ENCODE assay signal across 8 cellular contexts in the genomic region with DNA sequence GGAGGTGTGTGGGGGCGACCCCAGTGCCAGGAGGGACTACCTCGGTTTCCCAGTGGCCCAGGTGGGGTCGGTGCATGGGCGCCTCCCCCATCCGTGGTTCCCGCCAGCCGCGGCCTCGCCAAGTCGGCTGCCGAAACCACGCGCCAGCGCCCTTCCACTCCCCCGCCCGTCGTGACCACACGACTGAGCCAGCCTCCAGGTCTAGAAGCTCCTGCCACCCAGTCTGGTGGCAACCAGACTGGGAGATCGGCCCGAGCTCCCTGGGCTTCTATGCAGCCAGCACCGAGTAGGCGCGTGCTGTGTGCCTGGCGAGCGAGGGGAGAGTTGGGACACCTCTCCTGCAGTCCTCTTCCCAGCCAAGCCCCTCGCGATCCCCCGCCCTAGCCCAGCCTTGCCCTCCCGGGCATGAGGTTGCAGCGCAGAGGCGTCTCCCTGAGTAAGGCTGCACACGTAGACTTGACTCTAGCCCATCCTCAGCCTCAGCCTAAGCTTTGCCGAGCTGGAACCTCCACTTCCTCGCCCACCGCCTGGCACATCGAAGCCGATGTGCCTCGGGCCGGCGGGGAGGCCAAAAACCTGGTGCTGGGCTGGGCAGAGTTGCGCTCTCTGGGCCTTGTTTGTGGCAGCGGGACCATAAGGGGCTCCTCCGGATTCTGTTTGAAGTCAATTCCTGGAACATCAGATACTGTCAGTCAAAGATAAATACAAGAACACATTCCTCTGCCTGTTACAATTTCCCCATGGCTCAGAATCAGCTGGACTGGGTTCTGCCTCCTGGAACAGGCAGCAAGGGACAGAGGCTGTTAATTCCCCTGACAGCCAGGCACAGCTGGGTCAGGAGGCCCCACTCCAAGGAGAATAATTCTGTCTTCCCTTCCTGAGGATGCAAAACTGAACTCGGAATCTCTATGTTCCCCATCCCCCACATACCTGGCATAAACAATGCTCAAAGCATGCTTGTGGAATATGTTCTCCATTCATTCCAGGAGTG. TPM values are rescaled to one million over a fixed set of nuclear protein-coding genes. Genes with fewer than 3 reads are reported as not detected.
DNase-seq lines count a peak whose midpoint lies in the region; ATAC-seq, FAIRE-seq and TF ChIP-seq lines count a peak whose summit lies in the region.

No MANE protein-coding gene starts in this region.

- 7% methylated on average over 29 of the region's 44 CpGs; no CpG with 5 or more reads in 1 of the 2 experiments for WGBS in H1 (ENCODE audit: extremely low coverage in 1 of 2, insufficient coverage in 1 of 2, insufficient read length in 1 of 2, insufficient replicate concordance in 2 of 2, low coverage in 1 of 2, low lambda C conversion rate in 2 of 2, missing lambda C conversion rate in 1 of 2), 2 experiments

- peaks cover 13% of the 10 kb centered on the region; the same call in 1 of the 2 replicates for H3K23me2 ChIP-seq in H1 (ENCODE audit: low read depth, low read length)

- H3K4ac ChIP-seq in H1 (replicated peaks; ENCODE audit: insufficient read length, low read depth, low read length) = no peak overlapping the region

- no peak overlapping the region for H2BK120ac ChIP-seq in H1 (replicated peaks; ENCODE audit: low read depth, low read length)

- peaks cover 16% of the 10 kb centered on the region for H3K4me1 Mint-ChIP-seq in CD4-positive, alpha-beta T cell (ENCODE audit: low read depth)
- H3K4me1 Mint-ChIP-seq in neural crest cell = peaks cover 18% of the 10 kb centered on the region

- 0 out of 2 replicates have a peak overlapping the region, but pooled peaks have one; percentile 41 for H2BK20ac ChIP-seq in H1 (ENCODE audit: low read length)

- no peaks in the 10 kb centered on the region for H3K79me1 ChIP-seq in H1 (ENCODE audit: low read depth, low read length)

- H2AFZ ChIP-seq in H1 (ENCODE audit: low read length) = no peak overlapping the region

- no peaks in the 10 kb centered on the region for H3K36me3 Mint-ChIP-seq in CD4-positive, alpha-beta T cell (ENCODE audit: low read depth)
- no peaks in the 10 kb centered on the region for H3K36me3 Mint-ChIP-seq in neural crest cell (ENCODE audit: low read depth)

- H3K14ac ChIP-seq in H1 (ENCODE audit: insufficient read length) = no peak overlapping the region

- CTCF ChIA-PET in CD4-positive, alpha-beta T cell (lab: Charles Lee) = interaction anchor here (1.0 kb wide), 1 partner anchor 11 kb away, joined by 3 read pairs; no protein-coding TSS in a partner anchor
- CTCF ChIA-PET in H1 (lab: Charles Lee; ENCODE audit: partially characterized antibody) = interaction anchor here (0.8 to 13.7 kb wide), 4 partner anchors 9 to 82 kb away, joined by 3 to 161 read pairs (median 9); no protein-coding TSS in a partner anchor

- intact Hi-C loops in CD4-positive, alpha-beta T cell (cut with DNase I, micrococcal nuclease) = no loop called here

- no peak overlapping the region for H3K56ac ChIP-seq in H1 (replicated peaks; ENCODE audit: insufficient read length, low read depth, low read length)

- H3K9me3 Mint-ChIP-seq in CD4-positive, alpha-beta T cell = no peaks in the 10 kb centered on the region
- no peaks in the 10 kb centered on the region for H3K9me3 Mint-ChIP-seq in neural crest cell

- DNase-seq in CD4-positive, alpha-beta T cell = peak in 6 of 10 experiments; percentile 12 to 46 (median 24)
- peak; percentile 39 to 44 for DNase-seq in activated CD4-positive, alpha-beta T cell treated with anti-CD3 and anti-CD28 coated beads, Interleukin-2, amount 50 U/mL, for 48 hours
- DNase-seq in H1 (ENCODE audit: low read depth in 1 of 2, low spot score in 2 of 2) (peak in 1 of 2 experiments; percentile 79), neural crest cell (ENCODE audit: low read depth, low spot score) (no peak), NCI-H1417 treated with DMSO at 0.1 percent for 48 hours (lab: John Stamatoyannopoulos, UW) (no peak)

- no peak overlapping the region for H3K23ac ChIP-seq in H1 (ENCODE audit: insufficient read length)

- H3K27ac Mint-ChIP-seq in CD4-positive, alpha-beta T cell = no peak overlapping the region
- no peak overlapping the region for H3K27ac Mint-ChIP-seq in neural crest cell (ENCODE audit: unreplicated experiment)

- H3K79me2 ChIP-seq in H1 (ENCODE audit: control insufficient read depth in 1 of 2, insufficient read depth in 2 of 2, low read length in 2 of 2) = no peaks in the 10 kb centered on the region

- H4K20me1 ChIP-seq in H1 (replicated peaks in 1 of 2; ENCODE audit: control insufficient read depth in 1 of 2, insufficient read depth in 2 of 2, low read length in 2 of 2) = peaks cover 0 to 7% of the 10 kb centered on the region in 2 experiments

- no peak overlapping the region for H3K18ac ChIP-seq in H1 (ENCODE audit: extremely low read depth, low read length)

- H3K9me3 ChIP-seq in CD4-positive, alpha-beta T cell (ENCODE audit: control insufficient read depth, low read length) = no peaks in the 10 kb centered on the region
- no peaks in the 10 kb centered on the region for H3K9me3 ChIP-seq in H1 (ENCODE audit: insufficient read depth in 2 of 2, low read depth in 1 of 2, low read length in 1 of 2)

- H3K4me1 ChIP-seq in H1 (replicated peaks in 1 of 4; ENCODE audit: control insufficient read depth in 3 of 4, insufficient read depth in 4 of 4, low read length in 3 of 4) = peaks cover 0 to 10% (median 6%) of the 10 kb centered on the region in 4 experiments; a peak in 5 of 7 replicates

- no peak overlapping the region for H3K9ac ChIP-seq in H1 (replicated peaks in 1 of 4; ENCODE audit: extremely low read depth in 1 of 4, low read depth in 3 of 4, low read length in 3 of 4)

- POLR2A ChIA-PET in CD4-positive, alpha-beta T cell (lab: Charles Lee) = no interaction called here
- POLR2A ChIA-PET in H1 (lab: Charles Lee; ENCODE audit: partially characterized antibody) = interaction anchor here (0.7 to 1.2 kb wide), 6 partner anchors 8 to 58 kb away, joined by 3 to 4 read pairs (median 4); partner anchors contain the start of gene PPIL1

- H4K91ac ChIP-seq in H1 (replicated peaks; ENCODE audit: insufficient read length, low read length) = no peak overlapping the region

- TF ChIP-seq RAD21 in H1 (IDR thresholded peaks at IDR 0.05 in 1 of 2, conservative IDR thresholded peaks at IDR 0.05 in 1 of 2; ENCODE audit: low read depth in 2 of 2, low read length in 2 of 2) = no peak

- H2BK15ac ChIP-seq in H1 (ENCODE audit: low read length) = 0 out of 2 replicates have a peak overlapping the region, but pooled peaks have one; percentile 29

- H3K27me3 Mint-ChIP-seq in CD4-positive, alpha-beta T cell = peaks cover 28% of the 10 kb centered on the region
- H3K27me3 Mint-ChIP-seq in neural crest cell (ENCODE audit: low read depth) = peaks cover 54% of the 10 kb centered on the region

- no peak overlapping the region for H4K5ac ChIP-seq in H1 (ENCODE audit: insufficient read length, low read depth, low read length)

- TF ChIP-seq POLR2A in H1 (IDR thresholded peaks at IDR 0.05; ENCODE audit: control extremely low read depth in 1 of 2, low read depth in 2 of 2, low read length in 2 of 2) = no peak

- H4K8ac ChIP-seq in H1 (ENCODE audit: extremely low read depth, insufficient read depth, low read length) = 0 out of 2 replicates have a peak overlapping the region, but pooled peaks have one; percentile 40

- H3K27ac ChIP-seq in CD4-positive, alpha-beta T cell (ENCODE audit: low read depth, low read length) = no peak overlapping the region
- H3K27ac ChIP-seq in H1 (ENCODE audit: low read depth, low read length) = no peak overlapping the region

- peak overlapping the region; percentile 85 for H3K4me3 Mint-ChIP-seq in CD4-positive, alpha-beta T cell
- H3K4me3 Mint-ChIP-seq in neural crest cell = peak overlapping the region; percentile 80

- no peak overlapping the region for H2AK5ac ChIP-seq in H1 (ENCODE audit: low read depth, low read length)

- no peak for TF ChIP-seq EP300 in H1 (IDR thresholded peaks at IDR 0.05; ENCODE audit: borderline replicate concordance in 1 of 2, low read depth in 2 of 2, low read length in 2 of 2)

- no peaks in the 10 kb centered on the region for H3K36me3 ChIP-seq in H1 (ENCODE audit: control insufficient read depth in 2 of 4, insufficient read depth in 4 of 4, low read length in 3 of 4)

- H3K4me3 ChIP-seq in H1 (ENCODE audit: extremely low read depth in 1 of 4, insufficient read depth in 2 of 4, low read depth in 3 of 4, low read length in 4 of 4) = peak overlapping the region; percentile 46 to 79 (median 58)

- H2BK5ac ChIP-seq in H1 (ENCODE audit: low read depth, low read length) = no peak overlapping the region

- H3K4me2 ChIP-seq in H1 (ENCODE audit: insufficient read depth in 1 of 2, low read depth in 2 of 2, low read length in 2 of 2) = peak overlapping the region; percentile 85 to 95

- no peak for FAIRE-seq in H1 (lab: Jason Lieb, UNC)

- peak; percentile 52 for ATAC-seq in CD4-positive, alpha-beta T cell (ENCODE audit: poor library complexity)
- ATAC-seq in GM19328 (IDR thresholded peaks at IDR 0.05; ENCODE audit: unreplicated experiment) (no peak), HG03378 (IDR thresholded peaks at IDR 0.05; ENCODE audit: unreplicated experiment) (no peak), HG03520 (IDR thresholded peaks at IDR 0.05; ENCODE audit: unreplicated experiment) (no peak)

- no peak for TF ChIP-seq CTCF in CD4-positive, alpha-beta T cell (IDR thresholded peaks at IDR 0.05)
- TF ChIP-seq CTCF in H1 (IDR thresholded peaks at IDR 0.05; ENCODE audit: control extremely low read depth in 1 of 3, insufficient read depth in 1 of 3, low read depth in 1 of 3, low read length in 3 of 3) (no peak), neural crest cell (conservative IDR thresholded peaks at IDR 0.05) (no peak)

- H3K27me3 ChIP-seq in CD4-positive, alpha-beta T cell (ENCODE audit: control insufficient read depth, insufficient read depth, low read length) = peaks cover 34% of the 10 kb centered on the region
- H3K27me3 ChIP-seq in H1 (replicated peaks in 1 of 4; ENCODE audit: control insufficient read depth in 3 of 4, extremely low read depth in 1 of 4, insufficient read depth in 3 of 4, low read length in 3 of 4) = peaks cover 22 to 50% (median 44%) of the 10 kb centered on the region in 4 experiments

- peak overlapping the region; percentile 80; the same call in 1 of the 2 replicates for H2BK12ac ChIP-seq in H1 (ENCODE audit: low read depth, low read length)

RNA-seq across cellular contexts. Expression of gene CPNE5, which starts 1.5 kb away (rescaled TPM):
- total RNA-seq in CD4-positive, alpha-beta T cell = under 1 TPM; 0.19 to 0.28 TPM
- total RNA-seq in H1 (2021; fragmentation: NEBNext Ultra II Directional; extraction: Animal tissue kit (Norgen Biotek cat#: 25700)) = 0.15 and 0.88 TPM in 2 replicates
- 1.8 and 2.3 TPM in 2 replicates for polyA plus RNA-seq in H1 (2011; rRNA removed)
- polyA plus RNA-seq in H1 (2011; cell fraction: cytosol; rRNA removed) = 0.76 TPM
- polyA plus RNA-seq in H1 (2011; cell fraction: nucleus; rRNA removed) = 2.7 TPM
- 0.30 to 0.96 TPM (median 0.65 TPM) in 4 replicates for polyA plus RNA-seq in H1 (2012, experiment 1 of 2)
- 0.51 TPM for polyA plus RNA-seq in H1 (2012, experiment 2 of 2)
- 0.24 TPM for polyA plus RNA-seq in H1 (2013, experiment 1 of 2)
- polyA plus RNA-seq in H1 (2013, experiment 2 of 2) = 0.28 TPM
- 0.82 and 1.1 TPM in 2 replicates for polyA minus RNA-seq in H1 (2011; rRNA and poly(A)+ RNA removed)
- polyA minus RNA-seq in H1 (2011; cell fraction: cytosol; rRNA and poly(A)+ RNA removed) = not detected
- 1.9 TPM for polyA minus RNA-seq in H1 (2011; cell fraction: nucleus; rRNA and poly(A)+ RNA removed)
- 0.54 and 1.0 TPM in 2 replicates for total RNA-seq in neural crest cell

RNA-seq across cellular contexts. Expression of gene PPIL1, which starts 33.8 kb away (rescaled TPM):
- total RNA-seq in CD4-positive, alpha-beta T cell = 1 to 10 TPM; 1.8 to 2.2 TPM
- total RNA-seq in H1 (2021; fragmentation: NEBNext Ultra II Directional; extraction: Animal tissue kit (Norgen Biotek cat#: 25700)) = 85.8 and 86.5 TPM in 2 replicates
- 52.7 and 83.7 TPM in 2 replicates for polyA plus RNA-seq in H1 (2011; rRNA removed)
- polyA plus RNA-seq in H1 (2011; cell fraction: cytosol; rRNA removed) = 63.0 TPM
- polyA plus RNA-seq in H1 (2011; cell fraction: nucleus; rRNA removed) = 27.8 TPM
- 54.8 to 70.5 TPM (median 64.5 TPM) in 4 replicates for polyA plus RNA-seq in H1 (2012, experiment 1 of 2)
- 18.4 TPM for polyA plus RNA-seq in H1 (2012, experiment 2 of 2)
- 70.1 TPM for polyA plus RNA-seq in H1 (2013, experiment 1 of 2)
- polyA plus RNA-seq in H1 (2013, experiment 2 of 2) = 75.7 TPM
- polyA minus RNA-seq in H1 (2011; rRNA and poly(A)+ RNA removed) = 78.4 and 100 TPM in 2 replicates
- polyA minus RNA-seq in H1 (2011; cell fraction: cytosol; rRNA and poly(A)+ RNA removed) = 32.0 TPM
- 25.7 TPM for polyA minus RNA-seq in H1 (2011; cell fraction: nucleus; rRNA and poly(A)+ RNA removed)
- total RNA-seq in neural crest cell = 82.8 and 84.9 TPM in 2 replicates

RNA-seq across cellular contexts. Expression of gene C6orf89, which starts 45.0 kb away (rescaled TPM):
- total RNA-seq in CD4-positive, alpha-beta T cell = 10 to 100 TPM; 23.7 to 24.0 TPM
- total RNA-seq in H1 (2021; fragmentation: NEBNext Ultra II Directional; extraction: Animal tissue kit (Norgen Biotek cat#: 25700)) = 11.6 and 12.3 TPM in 2 replicates
- 4.5 and 4.6 TPM in 2 replicates for polyA plus RNA-seq in H1 (2011; rRNA removed)
- 5.1 TPM for polyA plus RNA-seq in H1 (2011; cell fraction: cytosol; rRNA removed)
- polyA plus RNA-seq in H1 (2011; cell fraction: nucleus; rRNA removed) = 7.7 TPM
- polyA plus RNA-seq in H1 (2012, experiment 1 of 2) = 7.1 to 9.3 TPM (median 7.9 TPM) in 4 replicates
- polyA plus RNA-seq in H1 (2012, experiment 2 of 2) = 3.8 TPM
- polyA plus RNA-seq in H1 (2013, experiment 1 of 2) = 9.4 TPM
- 11.8 TPM for polyA plus RNA-seq in H1 (2013, experiment 2 of 2)
- 9.7 and 11.9 TPM in 2 replicates for polyA minus RNA-seq in H1 (2011; rRNA and poly(A)+ RNA removed)
- polyA minus RNA-seq in H1 (2011; cell fraction: cytosol; rRNA and poly(A)+ RNA removed) = 2.8 TPM
- 3.7 TPM for polyA minus RNA-seq in H1 (2011; cell fraction: nucleus; rRNA and poly(A)+ RNA removed)
- 29.0 and 32.3 TPM in 2 replicates for total RNA-seq in neural crest cell

Comparison
In these comparisons a context has a peak if more than half of its experiments do, and no peak if none do; other contexts are left out.
1. DNase-seq: peak in CD4-positive, alpha-beta T cell (6 of 10) and activated CD4-positive, alpha-beta T cell treated with anti-CD3 and anti-CD28 coated beads, Interleukin-2, amount 50 U/mL, for 48 hours (2 of 2); none in neural crest cell (single experiment) and NCI-H1417 treated with DMSO at 0.1 percent for 48 hours (single experiment).
2. RNA of gene PPIL1, which starts 33.8 kb away (total RNA-seq): 85.8 to 86.5 TPM in H1 and 82.8 to 84.9 TPM in neural crest cell; 1.8 to 2.2 TPM in CD4-positive, alpha-beta T cell; every median in the first group is over 10 times any median in the second.